8 cellular contexts compared by ENCODE assay signal in the genomic region with DNA sequence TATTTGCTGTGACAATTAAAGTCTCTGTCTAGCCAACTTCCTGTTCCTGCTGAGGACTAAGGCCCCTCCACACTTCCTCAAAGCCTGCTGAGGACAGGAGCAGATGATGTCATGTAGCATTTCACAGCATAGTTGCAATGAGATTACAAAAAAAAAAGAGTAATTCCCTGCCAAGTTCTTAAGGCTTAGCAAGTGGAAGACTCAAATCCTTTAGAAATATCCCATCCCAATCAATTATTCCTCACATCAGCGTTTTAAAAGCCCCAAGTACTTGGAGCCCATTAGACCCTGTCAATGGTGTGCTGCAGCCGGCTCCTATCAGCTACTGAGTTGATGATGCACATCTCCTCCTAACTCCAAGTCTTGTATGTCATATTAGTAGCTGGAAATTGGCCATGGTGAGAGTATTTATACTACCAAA. TPM values are rescaled to one million over a fixed set of nuclear protein-coding genes. Genes with fewer than 3 reads are reported as not detected.
DNase-seq lines count a peak whose midpoint lies in the region; ATAC-seq and TF ChIP-seq lines count a peak whose summit lies in the region.

No MANE protein-coding gene starts in this region.

- peak overlapping the region; percentile 72 for H3K27ac Mint-ChIP-seq in activated naive CD4-positive, alpha-beta T cell treated with anti-CD3 and anti-CD28 coated beads for 36 hours

- ATAC-seq in HG03066 (IDR thresholded peaks at IDR 0.05; ENCODE audit: low read depth, unreplicated experiment), result peak; percentile 40

- POLR2A ChIA-PET in HEK293T (lab: Yijun Ruan, JAX), result no interaction called here

- no peaks in the 10 kb centered on the region for H3K9me3 Mint-ChIP-seq in activated naive CD4-positive, alpha-beta T cell treated with anti-CD3 and anti-CD28 coated beads for 36 hours

- peaks cover 19% of the 10 kb centered on the region for H3K36me3 Mint-ChIP-seq in activated naive CD4-positive, alpha-beta T cell treated with anti-CD3 and anti-CD28 coated beads for 36 hours (ENCODE audit: low read depth)

- H3K4me3 ChIP-seq in fibroblast of the aortic adventitia (ENCODE audit: low read depth, low read length) (no peak overlapping the region), retinal pigment epithelial cell (ENCODE audit: low read length) (no peak overlapping the region)

- CTCF ChIA-PET in activated naive CD4-positive, alpha-beta T cell treated with anti-CD3 and anti-CD28 coated beads for 36 hours (lab: Charles Lee), result interaction anchor here (0.9 to 1.7 kb wide), 3 partner anchors 9 to 66 kb away, joined by 3 to 9 read pairs (median 5); no protein-coding TSS in a partner anchor
- CTCF ChIA-PET in HEK293T (lab: Yijun Ruan, JAX), result no interaction called here

- peak; percentile 55 for DNase-seq in activated naive CD4-positive, alpha-beta T cell treated with anti-CD3 and anti-CD28 coated beads for 36 hours
- DNase-seq in activated naive CD4-positive, alpha-beta T cell treated with Interleukin-2 at 50 U/mL for 16 hours, result no peak
- peak; percentile 40 for DNase-seq in T follicular helper cell (ENCODE audit: low read depth)
- DNase-seq in fibroblast of the aortic adventitia (ENCODE audit: low read depth), result peak; percentile 71
- peak; percentile 97 for DNase-seq in retinal pigment epithelial cell (ENCODE audit: low read depth)
- no peak for DNase-seq in HK-2 (ENCODE audit: unreplicated experiment)
- no peak for DNase-seq in HEK293T (ENCODE audit: extremely low spot score)

- intact Hi-C loops in activated naive CD4-positive, alpha-beta T cell treated with anti-CD3 and anti-CD28 coated beads for 36 hours (cut with micrococcal nuclease), result loop anchor here (1.0 kb wide), 2 partner anchors 17 to 19 kb away; no protein-coding TSS in a partner anchor

- H3K4me1 Mint-ChIP-seq in activated naive CD4-positive, alpha-beta T cell treated with anti-CD3 and anti-CD28 coated beads for 36 hours (ENCODE audit: low read depth), result peaks cover 41% of the 10 kb centered on the region

- TF ChIP-seq CTCF in fibroblast of the aortic adventitia (IDR thresholded peaks at IDR 0.05; ENCODE audit: insufficient read depth, low read length), result no peak
- no peak for TF ChIP-seq CTCF in retinal pigment epithelial cell (conservative IDR thresholded peaks at IDR 0.05; ENCODE audit: low read depth, low read length)

- no peak overlapping the region for H3K4me3 Mint-ChIP-seq in activated naive CD4-positive, alpha-beta T cell treated with anti-CD3 and anti-CD28 coated beads for 36 hours

- H3K27me3 Mint-ChIP-seq in activated naive CD4-positive, alpha-beta T cell treated with anti-CD3 and anti-CD28 coated beads for 36 hours (ENCODE audit: low read depth), result no peaks in the 10 kb centered on the region

TF ChIP-seq in HEK293T, 16 proteins besides CTCF, POLR2A, EP300 and RAD21:
- no peak for TF ChIP-seq FOXA1 (IDR thresholded peaks at IDR 0.05)
- no peak for TF ChIP-seq HDGF (IDR thresholded peaks at IDR 0.05; ENCODE audit: borderline replicate concordance)
- no peak for TF ChIP-seq L3MBTL2 (conservative IDR thresholded peaks at IDR 0.05)
- no peak for TF ChIP-seq SP1 (IDR thresholded peaks at IDR 0.05)
- TF ChIP-seq TARDBP (IDR thresholded peaks at IDR 0.05), result no peak
- no peak for TF ChIP-seq NFRKB (IDR thresholded peaks at IDR 0.05)
- TF ChIP-seq ELF4 (IDR thresholded peaks at IDR 0.05), result no peak
- TF ChIP-seq ARNT (IDR thresholded peaks at IDR 0.05), result no peak
- TF ChIP-seq FOXK2 (IDR thresholded peaks at IDR 0.05), result no peak
- no peak for TF ChIP-seq FOXM1 (IDR thresholded peaks at IDR 0.05; ENCODE audit: borderline replicate concordance)
- TF ChIP-seq ZNF384 (IDR thresholded peaks at IDR 0.05), result no peak

RNA-seq across cellular contexts. Expression of a gene that starts 51.7 kb away (rescaled TPM):
- total RNA-seq in activated naive CD4-positive, alpha-beta T cell treated with anti-CD3 and anti-CD28 coated beads for 36 hours, result 10 to 100 TPM; 10.9 to 11.0 TPM
- total RNA-seq in fibroblast of the aortic adventitia (ENCODE audit: low replicate concordance), result 32.9 and 123 TPM in 2 replicates

Comparison
In these comparisons a context has a peak if more than half of its experiments do, and no peak if none do; other contexts are left out.
1. DNase-seq: peak in activated naive CD4-positive, alpha-beta T cell treated with anti-CD3 and anti-CD28 coated beads for 36 hours (single experiment), T follicular helper cell (single experiment), fibroblast of the aortic adventitia (single experiment) and retinal pigment epithelial cell (single experiment); none in activated naive CD4-positive, alpha-beta T cell treated with Interleukin-2 at 50 U/mL for 16 hours (single experiment), HK-2 (single experiment) and HEK293T (single experiment).